Comparison of ENCODE assay signal across 9 cellular contexts in genomic region chr6:95923518-95923917, GRCh38.
A peak's percentile ranks its signal among the peaks of the same experiment; 100 is the strongest.
DNase-seq lines count a peak whose midpoint lies in the region; ATAC-seq, FAIRE-seq and TF ChIP-seq lines count a peak whose summit lies in the region.
"Had no signal": no experiment of that assay in that cellular context is flagged by ENCODE, and none has a peak within 500 bp of the region (broad histone marks: within the 10 kb centered on the region; RNA-seq: fewer than 3 reads in every experiment).

No MANE protein-coding gene starts in this region.

- TF ChIP-seq POLR2A in K562 (conservative IDR thresholded peaks at IDR 0.05) = no peak

- H4K20me1 ChIP-seq in K562 (replicated peaks; ENCODE audit: control insufficient read depth, insufficient read depth, low read length) = no peaks in the 10 kb centered on the region

- POLR2A ChIA-PET in K562 (lab: Yijun Ruan, JAX) = no interaction called here

- BruUV-seq in K562 (replicated peaks; lab: Mats Ljungman, UMichigan) = no TSS peak

- in situ Hi-C loops in K562 (cut with MboI) = no loop called here
- in situ Hi-C loops in G401 (cut with HindIII; ENCODE audit: low sequenced_read_pairs) = no loop called here

- no peak overlapping the region for H3K27ac ChIP-seq in K562 (ENCODE audit: extremely low read depth, low read depth, low read length)
- H3K27ac ChIP-seq: dorsolateral prefrontal cortex had no signal

- TF ChIP-seq EP300 in K562 (IDR thresholded peaks at IDR 0.05; ENCODE audit: low read length) = no peak

- H3K9ac ChIP-seq in K562 (ENCODE audit: insufficient read depth in 1 of 2, low read depth in 2 of 2, low read length in 2 of 2) = no peak overlapping the region

- ATAC-seq in left ventricle myocardium superior = no peak
- no peak for ATAC-seq in left cardiac atrium
- ATAC-seq in HG03354 (IDR thresholded peaks at IDR 0.05; ENCODE audit: poor library complexity, severe bottlenecking, unreplicated experiment) = peak; percentile 70
- ATAC-seq in K562 = no peak
- ATAC-seq in sciatic nerve = no peak

- DNase-seq in left ventricle myocardium superior (peak; percentile 19), left cardiac atrium (no peak), K562 (ENCODE audit: extremely low read depth in 1 of 4, low spot score in 3 of 4) (peak in 3 of 4 experiments; percentile 8 to 15 (median 12)), ureter (ENCODE audit: low spot score) (no peak), G401 (ENCODE audit: low spot score) (no peak), NCI-H446 (lab: John Stamatoyannopoulos, UW) (no peak), sciatic nerve (ENCODE audit: low spot score) (no peak)
- DNase-seq: dorsolateral prefrontal cortex had no signal

- no peak overlapping the region for H3K4me3 ChIP-seq in K562
- H3K4me3 ChIP-seq: dorsolateral prefrontal cortex had no signal

- TF ChIP-seq RAD21 in K562 (CRISPR knock-in tag; conservative IDR thresholded peaks at IDR 0.05 in 1 of 2, IDR thresholded peaks at IDR 0.05 in 1 of 2) = peak; percentile 27 to 52; a peak in 2 of 4 replicates

- no peaks in the 10 kb centered on the region for H3K36me3 ChIP-seq in K562 (ENCODE audit: control insufficient read depth, insufficient read depth, low read length)

- CTCF ChIA-PET in K562 (lab: Yijun Ruan, JAX; ENCODE audit: low intra/inter-chr PET ratio) = no interaction called here

- no peaks in the 10 kb centered on the region for H3K79me2 ChIP-seq in K562 (ENCODE audit: control insufficient read depth, insufficient read depth, low read length)

- no peak overlapping the region for H3K4me2 ChIP-seq in K562 (ENCODE audit: insufficient read depth, low read length)

- H2AFZ ChIP-seq in K562 (ENCODE audit: low read depth, low read length) = no peak overlapping the region

- H3K9me1 ChIP-seq in K562 (ENCODE audit: control insufficient read depth, insufficient read depth, low read length) = no peaks in the 10 kb centered on the region

- no peaks in the 10 kb centered on the region; the same call in 1 of the 2 replicates for H3K9me3 ChIP-seq in K562 (replicated peaks; ENCODE audit: control insufficient read depth, insufficient read depth, low read depth, low read length)

- H3K27me3 ChIP-seq in K562 (ENCODE audit: control insufficient read depth in 2 of 2, insufficient read depth in 2 of 2, low read length in 2 of 2) = no peaks in the 10 kb centered on the region
- H3K27me3 ChIP-seq: dorsolateral prefrontal cortex had no signal

- 0 out of 6 replicates have a peak, but pooled peaks of 2 of the 3 experiments have one; percentile 5 to 21 for TF ChIP-seq CTCF in K562 (IDR thresholded peaks at IDR 0.05 in 2 of 3, conservative IDR thresholded peaks at IDR 0.05 in 1 of 3; ENCODE audit: insufficient read depth in 2 of 3, low read depth in 1 of 3, low read length in 3 of 3)

- no peaks in the 10 kb centered on the region for H3K4me1 ChIP-seq in K562 (replicated peaks in 1 of 2; ENCODE audit: control insufficient read depth in 2 of 2, insufficient read depth in 2 of 2, low read length in 2 of 2)

- intact Hi-C loops in left ventricle myocardium superior (cut with micrococcal nuclease) = no loop called here
- intact Hi-C loops in left cardiac atrium (cut with DNase I) = no loop called here
- intact Hi-C loops in K562 (cut with micrococcal nuclease) = no loop called here
- intact Hi-C loops in sciatic nerve (cut with DNase I) = no loop called here

- FAIRE-seq in K562 (lab: Jason Lieb, UNC) = no peak

- WGBS in K562 (ENCODE audit: insufficient coverage, low coverage, missing lambda C conversion rate) = 0% methylated on average over 1 of the region's 1 CpG

TF ChIP-seq in K562, 482 proteins besides CTCF, POLR2A, EP300 and RAD21:
- TF ChIP-seq NR3C1 (CRISPR knock-in tag; IDR thresholded peaks at IDR 0.05) = no peak
- TF ChIP-seq MLX (CRISPR knock-in tag; conservative IDR thresholded peaks at IDR 0.05) = no peak
- TF ChIP-seq HOMEZ (CRISPR knock-in tag; IDR thresholded peaks at IDR 0.05) = no peak
- TF ChIP-seq NCOA4 (IDR thresholded peaks at IDR 0.05; ENCODE audit: partially characterized antibody) = no peak
- TF ChIP-seq ZNF239 (CRISPR knock-in tag; IDR thresholded peaks at IDR 0.05) = no peak
- no peak for TF ChIP-seq MCM2 (IDR thresholded peaks at IDR 0.05; ENCODE audit: low read depth)
- TF ChIP-seq ZEB2 (IDR thresholded peaks at IDR 0.05) = no peak

Comparison
In these comparisons a context has a peak if more than half of its experiments do, and no peak if none do; other contexts are left out.
1. DNase-seq: peak in left ventricle myocardium superior (single experiment) and K562 (3 of 4); none in left cardiac atrium (single experiment), ureter (single experiment), G401 (single experiment), NCI-H446 (0 of 2) and sciatic nerve (single experiment).